In genomic region chr1:26695417-26696190, GRCh38 we compare ENCODE assay signal across 1 cellular context.
TF ChIP-seq lines count a peak whose summit lies in the region.

TSS of gene ARID1A (plus strand) at chr1:26696015. CDS start at chr1:26696404, 389 bp downstream.

TF ChIP-seq in HEK293, 187 proteins besides CTCF, POLR2A, EP300 and RAD21 (continues in another document):
- peak; percentile 46; the same call in 1 of the 2 replicates for TF ChIP-seq PRDM2 (tag by site-specific recombination; IDR thresholded peaks at IDR 0.05; ENCODE audit: borderline replicate concordance)
- TF ChIP-seq ZFP37 (tag by site-specific recombination; IDR thresholded peaks at IDR 0.05) = peak; percentile 99
- peak; percentile 55 for TF ChIP-seq MYNN (tag by site-specific recombination; IDR thresholded peaks at IDR 0.05; ENCODE audit: borderline replicate concordance)
- peak; percentile 85 for TF ChIP-seq ZNF629 (tag by site-specific recombination; IDR thresholded peaks at IDR 0.05)
- TF ChIP-seq ZNF555 (tag by site-specific recombination; conservative IDR thresholded peaks at IDR 0.05) = no peak
- peak; percentile 75; the same call in 1 of the 2 replicates for TF ChIP-seq ZNF610 (tag by site-specific recombination; IDR thresholded peaks at IDR 0.05; ENCODE audit: borderline replicate concordance)
- TF ChIP-seq PRDM4 (tag by site-specific recombination; IDR thresholded peaks at IDR 0.05) = peak; percentile 85
- TF ChIP-seq, protein P1, sequence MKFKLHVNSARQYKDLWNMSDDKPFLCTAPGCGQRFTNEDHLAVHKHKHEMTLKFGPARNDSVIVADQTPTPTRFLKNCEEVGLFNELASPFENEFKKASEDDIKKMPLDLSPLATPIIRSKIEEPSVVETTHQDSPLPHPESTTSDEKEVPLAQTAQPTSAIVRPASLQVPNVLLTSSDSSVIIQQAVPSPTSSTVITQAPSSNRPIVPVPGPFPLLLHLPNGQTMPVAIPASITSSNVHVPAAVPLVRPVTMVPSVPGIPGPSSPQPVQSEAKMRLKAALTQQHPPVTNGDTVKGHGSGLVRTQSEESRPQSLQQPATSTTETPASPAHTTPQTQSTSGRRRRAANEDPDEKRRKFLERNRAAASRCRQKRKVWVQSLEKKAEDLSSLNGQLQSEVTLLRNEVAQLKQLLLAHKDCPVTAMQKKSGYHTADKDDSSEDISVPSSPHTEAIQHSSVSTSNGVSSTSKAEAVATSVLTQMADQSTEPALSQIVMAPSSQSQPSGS (tag by site-specific recombination; IDR thresholded peaks at IDR 0.05; ENCODE audit: low read depth) = no peak
- TF ChIP-seq ZIC2 (tag by site-specific recombination; IDR thresholded peaks at IDR 0.05) = peak; percentile 37; the same call in 1 of the 2 replicates
- TF ChIP-seq ZNF239 (tag by site-specific recombination; IDR thresholded peaks at IDR 0.05) = no peak
- TF ChIP-seq REPIN1 (tag by site-specific recombination; IDR thresholded peaks at IDR 0.05; ENCODE audit: low read depth) = peak; percentile 81; the same call in 1 of the 2 replicates
- no peak for TF ChIP-seq ZNF311 (tag by site-specific recombination; IDR thresholded peaks at IDR 0.05; ENCODE audit: borderline replicate concordance)
- TF ChIP-seq ZNF114 (tag by site-specific recombination; IDR thresholded peaks at IDR 0.05) = no peak
- TF ChIP-seq GFI1B (tag by site-specific recombination; IDR thresholded peaks at IDR 0.05) = no peak
- TF ChIP-seq ZSCAN30 (tag by site-specific recombination; IDR thresholded peaks at IDR 0.05) = peak; percentile 99
- TF ChIP-seq, protein P2, sequence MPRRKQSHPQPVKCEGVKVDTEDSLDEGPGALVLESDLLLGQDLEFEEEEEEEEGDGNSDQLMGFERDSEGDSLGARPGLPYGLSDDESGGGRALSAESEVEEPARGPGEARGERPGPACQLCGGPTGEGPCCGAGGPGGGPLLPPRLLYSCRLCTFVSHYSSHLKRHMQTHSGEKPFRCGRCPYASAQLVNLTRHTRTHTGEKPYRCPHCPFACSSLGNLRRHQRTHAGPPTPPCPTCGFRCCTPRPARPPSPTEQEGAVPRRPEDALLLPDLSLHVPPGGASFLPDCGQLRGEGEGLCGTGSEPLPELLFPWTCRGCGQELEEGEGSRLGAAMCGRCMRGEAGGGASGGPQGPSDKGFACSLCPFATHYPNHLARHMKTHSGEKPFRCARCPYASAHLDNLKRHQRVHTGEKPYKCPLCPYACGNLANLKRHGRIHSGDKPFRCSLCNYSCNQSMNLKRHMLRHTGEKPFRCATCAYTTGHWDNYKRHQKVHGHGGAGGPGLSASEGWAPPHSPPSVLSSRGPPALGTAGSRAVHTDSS (tag by site-specific recombination; IDR thresholded peaks at IDR 0.05) = peak; percentile 39; the same call in 1 of the 2 replicates
- TF ChIP-seq ZNF416 (tag by site-specific recombination; IDR thresholded peaks at IDR 0.05) = no peak
- no peak for TF ChIP-seq SALL2 (tag by site-specific recombination; IDR thresholded peaks at IDR 0.05; ENCODE audit: borderline replicate concordance)
- TF ChIP-seq, protein P3, sequence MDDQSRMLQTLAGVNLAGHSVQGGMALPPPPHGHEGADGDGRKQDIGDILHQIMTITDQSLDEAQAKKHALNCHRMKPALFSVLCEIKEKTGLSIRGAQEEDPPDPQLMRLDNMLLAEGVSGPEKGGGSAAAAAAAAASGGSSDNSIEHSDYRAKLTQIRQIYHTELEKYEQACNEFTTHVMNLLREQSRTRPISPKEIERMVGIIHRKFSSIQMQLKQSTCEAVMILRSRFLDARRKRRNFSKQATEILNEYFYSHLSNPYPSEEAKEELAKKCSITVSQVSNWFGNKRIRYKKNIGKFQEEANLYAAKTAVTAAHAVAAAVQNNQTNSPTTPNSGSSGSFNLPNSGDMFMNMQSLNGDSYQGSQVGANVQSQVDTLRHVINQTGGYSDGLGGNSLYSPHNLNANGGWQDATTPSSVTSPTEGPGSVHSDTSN (CRISPR knock-in tag; IDR thresholded peaks at IDR 0.05) = peak; percentile 92
- TF ChIP-seq ZNF791 (tag by site-specific recombination; IDR thresholded peaks at IDR 0.05) = no peak
- TF ChIP-seq SCRT2 (tag by site-specific recombination; IDR thresholded peaks at IDR 0.05) = peak; percentile 61
- TF ChIP-seq ZBTB48 (tag by site-specific recombination; IDR thresholded peaks at IDR 0.05) = peak; percentile 98
- TF ChIP-seq PRDM10 (tag by site-specific recombination; IDR thresholded peaks at IDR 0.05) = peak; percentile 90
- no peak for TF ChIP-seq ZNF211 (tag by site-specific recombination; IDR thresholded peaks at IDR 0.05; ENCODE audit: low read depth)
- no peak for TF ChIP-seq ZNF112 (tag by site-specific recombination; IDR thresholded peaks at IDR 0.05)
- TF ChIP-seq ZNF701 (tag by site-specific recombination; IDR thresholded peaks at IDR 0.05) = no peak
- TF ChIP-seq SP7 (tag by site-specific recombination; IDR thresholded peaks at IDR 0.05) = peak; percentile 94
- 0 out of 2 replicates have a peak, but pooled peaks have one; percentile 15 for TF ChIP-seq ZNF223 (tag by site-specific recombination; IDR thresholded peaks at IDR 0.05)
- TF ChIP-seq ZBTB10 (tag by site-specific recombination; IDR thresholded peaks at IDR 0.05) = peak; percentile 94
- TF ChIP-seq BCL6B (tag by site-specific recombination; IDR thresholded peaks at IDR 0.05) = no peak
- no peak for TF ChIP-seq ZNF350 (tag by site-specific recombination; IDR thresholded peaks at IDR 0.05)
- no peak; the same call in 1 of the 2 replicates for TF ChIP-seq GLI2 (tag by site-specific recombination; IDR thresholded peaks at IDR 0.05; ENCODE audit: borderline replicate concordance, low read depth)
